Comparison of ENCODE assay signal across 1 cellular context in genomic region chr10:79098596-79099015, GRCh38.
TF ChIP-seq lines count a peak whose summit lies in the region.

No MANE protein-coding gene starts in this region.

TF ChIP-seq in GM12878, 131 proteins besides CTCF, POLR2A, EP300 and RAD21 (continued from another document):
- TF ChIP-seq ZBTB4 (CRISPR knock-in tag; IDR thresholded peaks at IDR 0.05) (no peak), BCL3 (IDR thresholded peaks at IDR 0.05; ENCODE audit: borderline replicate concordance, insufficient read depth, low read depth, low read length, poor library complexity, severe bottlenecking) (no peak), BRCA1 (IDR thresholded peaks at IDR 0.05; ENCODE audit: low read depth, low read length) (no peak), MAX (IDR thresholded peaks at IDR 0.05; ENCODE audit: low read depth, low read length) (0 out of 2 replicates have a peak, but pooled peaks have one; percentile 24), CUX1 (IDR thresholded peaks at IDR 0.05; ENCODE audit: insufficient replicate concordance, low read depth, low read length) (no peak), SIN3A (IDR thresholded peaks at IDR 0.05; ENCODE audit: low read depth, low read length) (no peak), YBX1 (IDR thresholded peaks at IDR 0.05) (no peak), BACH1 (IDR thresholded peaks at IDR 0.05; ENCODE audit: borderline replicate concordance) (no peak; the same call in 1 of the 2 replicates), ZNF24 (IDR thresholded peaks at IDR 0.05) (no peak), BCL11A (IDR thresholded peaks at IDR 0.05; ENCODE audit: low read depth, low read length) (peak; percentile 78), IRF3 (IDR thresholded peaks at IDR 0.05) (no peak), PBX3 (IDR thresholded peaks at IDR 0.05; ENCODE audit: insufficient replicate concordance, low read depth, low read length) (no peak), SMAD1 (IDR thresholded peaks at IDR 0.05; ENCODE audit: low read depth, partially characterized antibody) (no peak), TCF7 (IDR thresholded peaks at IDR 0.05; ENCODE audit: borderline replicate concordance) (no peak), NKRF (conservative IDR thresholded peaks at IDR 0.05) (0 out of 2 replicates have a peak, but pooled peaks have one; percentile 12)
